Comparison of ENCODE assay signal across 10 cellular contexts in the genomic region with DNA sequence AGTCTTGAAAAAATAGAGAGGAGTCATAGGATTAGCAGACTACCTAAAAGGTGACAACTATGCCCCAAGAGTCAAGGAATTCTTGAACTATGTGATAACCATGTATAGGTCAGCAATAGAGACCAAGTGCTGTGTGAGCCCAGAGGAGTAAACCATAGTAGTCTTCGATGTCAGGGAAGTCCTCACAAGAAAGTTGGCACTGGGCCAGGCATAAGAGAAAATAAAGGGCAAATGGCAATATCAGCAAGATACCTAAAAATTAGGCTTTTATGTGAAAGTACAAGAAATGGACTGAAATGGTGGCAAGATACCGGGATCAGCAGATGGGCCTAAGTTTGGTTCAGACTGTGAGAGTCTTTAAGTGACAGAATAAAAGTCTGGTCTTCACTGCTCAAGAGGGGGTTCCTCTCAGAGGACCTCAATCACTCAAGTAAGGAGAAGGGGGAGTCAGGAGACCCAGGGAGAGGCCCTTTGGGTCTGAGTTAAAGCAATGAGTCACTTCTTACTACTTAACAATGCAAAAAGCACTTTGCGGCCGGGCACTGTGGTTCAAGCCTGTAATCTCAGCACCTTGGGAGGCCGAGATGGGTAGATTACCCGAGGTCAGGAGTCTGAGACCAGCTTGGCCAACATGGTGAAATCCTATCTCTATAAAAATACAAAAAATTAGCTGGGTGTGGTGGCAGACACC.
A peak's percentile ranks its signal among the peaks of the same experiment; 100 is the strongest.
DNase-seq lines count a peak whose midpoint lies in the region; ATAC-seq and TF ChIP-seq lines count a peak whose summit lies in the region.
"Had no signal": no experiment of that assay in that cellular context is flagged by ENCODE, and none has a peak within 500 bp of the region (broad histone marks: within the 10 kb centered on the region; RNA-seq: fewer than 3 reads in every experiment).

No MANE protein-coding gene starts in this region.

- H3K4me3 Mint-ChIP-seq in chondrocyte (ENCODE audit: unreplicated experiment) = no peak overlapping the region
- H3K4me3 Mint-ChIP-seq in activated T-cell treated with anti-CD3 and anti-CD28 coated beads, Interleukin-2, amount 50 U/mL, for 24 hours = no peak overlapping the region
- H3K4me3 Mint-ChIP-seq: T-cell had no signal

- no peaks in the 10 kb centered on the region for H3K9me3 ChIP-seq in DOHH2 (ENCODE audit: control insufficient read depth, insufficient read depth, low read length)
- no peaks in the 10 kb centered on the region for H3K9me3 ChIP-seq in uterus

- TF ChIP-seq CTCF in DOHH2 (IDR thresholded peaks at IDR 0.05; ENCODE audit: low read depth, low read length, poor library complexity, severe bottlenecking) = no peak
- no peak for TF ChIP-seq CTCF in chondrocyte (IDR thresholded peaks at IDR 0.05)
- no peak for TF ChIP-seq CTCF in uterus (IDR thresholded peaks at IDR 0.05)

- H3K4me3 ChIP-seq in DOHH2 (ENCODE audit: low read length) (peak overlapping the region; percentile 10), uterus (no peak overlapping the region)

- peaks cover 83% of the 10 kb centered on the region for H3K4me1 ChIP-seq in DOHH2 (ENCODE audit: control insufficient read depth, low read length)
- no peaks in the 10 kb centered on the region for H3K4me1 ChIP-seq in uterus

- no peak for TF ChIP-seq POLR2A in uterus (IDR thresholded peaks at IDR 0.05)

- DNase-seq in chondrocyte (ENCODE audit: low spot score) = no peak
- DNase-seq in activated T-cell treated with anti-CD3 and anti-CD28 coated beads, Interleukin-2, amount 50 U/mL, for 24 hours = no peak
- DNase-seq in ureter (ENCODE audit: low spot score) = no peak
- DNase-seq in 8988T = no peak
- DNase-seq in uterus = no peak
- DNase-seq: DND-41 had no signal

- H3F3A ChIP-seq in DOHH2 (ENCODE audit: control insufficient read depth, insufficient read depth) = peaks cover 26% of the 10 kb centered on the region

- peaks cover 1% of the 10 kb centered on the region for H3K36me3 Mint-ChIP-seq in chondrocyte (ENCODE audit: low read depth)
- H3K36me3 Mint-ChIP-seq in activated T-cell treated with anti-CD3 and anti-CD28 coated beads, Interleukin-2, amount 50 U/mL, for 24 hours (ENCODE audit: low read depth) = no peaks in the 10 kb centered on the region
- H3K36me3 Mint-ChIP-seq: T-cell had no signal

- H3K27ac Mint-ChIP-seq in chondrocyte (ENCODE audit: unreplicated experiment) = peak overlapping the region; percentile 80
- no peak overlapping the region for H3K27ac Mint-ChIP-seq in activated T-cell treated with anti-CD3 and anti-CD28 coated beads, Interleukin-2, amount 50 U/mL, for 24 hours
- H3K27ac Mint-ChIP-seq: T-cell had no signal

- H3K27me3 ChIP-seq in DOHH2 (ENCODE audit: control insufficient read depth, low read length) (no peaks in the 10 kb centered on the region), uterus (no peaks in the 10 kb centered on the region)

- peak overlapping the region; percentile 91 for H3K4me2 ChIP-seq in DOHH2 (ENCODE audit: low read length)

- H3K36me3 ChIP-seq in DOHH2 (ENCODE audit: control insufficient read depth, low read length) = peaks cover 9% of the 10 kb centered on the region
- H3K36me3 ChIP-seq in uterus = no peaks in the 10 kb centered on the region

- no peaks in the 10 kb centered on the region for H3K9me2 ChIP-seq in DOHH2 (replicated peaks; ENCODE audit: control insufficient read depth, low read length)

- H3K9me3 Mint-ChIP-seq in chondrocyte (ENCODE audit: low read depth) = peaks cover 3% of the 10 kb centered on the region
- no peaks in the 10 kb centered on the region for H3K9me3 Mint-ChIP-seq in activated T-cell treated with anti-CD3 and anti-CD28 coated beads, Interleukin-2, amount 50 U/mL, for 24 hours
- H3K9me3 Mint-ChIP-seq: T-cell had no signal

- intact Hi-C loops in uterus (cut with DNase I; ENCODE audit: low total_unique reads) = no loop called here

- peaks cover 45% of the 10 kb centered on the region for H3K4me1 Mint-ChIP-seq in chondrocyte (ENCODE audit: low read depth)
- no peaks in the 10 kb centered on the region for H3K4me1 Mint-ChIP-seq in activated T-cell treated with anti-CD3 and anti-CD28 coated beads, Interleukin-2, amount 50 U/mL, for 24 hours (ENCODE audit: low read depth)

- 0 out of 2 replicates have a peak, but pooled peaks cover 3% of the 10 kb centered on the region for H3K79me2 ChIP-seq in DOHH2 (ENCODE audit: control insufficient read depth, low read length)

- H3K27ac ChIP-seq in DOHH2 (ENCODE audit: low read depth, low read length) = peak overlapping the region; percentile 93
- no peak overlapping the region for H3K27ac ChIP-seq in uterus

- no peaks in the 10 kb centered on the region for H3K27me3 Mint-ChIP-seq in chondrocyte (ENCODE audit: low read depth)
- no peaks in the 10 kb centered on the region for H3K27me3 Mint-ChIP-seq in activated T-cell treated with anti-CD3 and anti-CD28 coated beads, Interleukin-2, amount 50 U/mL, for 24 hours

- ATAC-seq in GM21360 (IDR thresholded peaks at IDR 0.05; ENCODE audit: unreplicated experiment) = peak; percentile 40
- ATAC-seq in HG03457 (IDR thresholded peaks at IDR 0.05; ENCODE audit: unreplicated experiment) = peak; percentile 56
- ATAC-seq: T-cell had no signal

- H4K20me1 ChIP-seq in DOHH2 (ENCODE audit: control insufficient read depth, insufficient read depth, low read depth, low read length) = no peaks in the 10 kb centered on the region
